Comparison of ENCODE assay signal across 26 cellular contexts in the genomic region with DNA sequence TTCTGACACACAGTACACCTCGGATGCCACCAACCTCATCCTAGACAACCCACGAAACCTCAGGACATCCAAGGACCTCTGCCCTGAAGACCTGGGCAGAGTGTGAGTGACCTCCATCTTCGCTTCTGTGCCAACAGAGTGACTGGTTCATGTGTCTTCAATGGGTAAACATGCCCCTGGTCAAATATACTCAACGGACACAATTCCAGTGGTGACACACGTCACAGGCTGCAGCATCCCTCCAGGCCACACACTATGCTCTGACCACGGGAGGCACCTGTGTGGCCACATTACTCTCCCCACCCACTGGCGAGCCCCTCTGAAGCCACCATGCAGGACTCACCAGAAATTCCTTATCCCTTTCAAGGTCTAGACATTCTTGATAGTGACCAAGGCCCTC.
"Had no signal": no experiment of that assay in that cellular context is flagged by ENCODE, and none has a peak within 500 bp of the region (broad histone marks: within the 10 kb centered on the region; RNA-seq: fewer than 3 reads in every experiment).

No MANE protein-coding gene starts in this region.

- H3K4me3 Mint-ChIP-seq: immature natural killer cell, mesothelial cell of epicardium had no signal

- H3K36me3 ChIP-seq: esophagus muscularis mucosa, gastroesophageal sphincter, heart left ventricle, left lung, lower lobe of right lung had no signal

- H3K36me3 Mint-ChIP-seq: immature natural killer cell, mesothelial cell of epicardium, naive B cell had no signal

- H3K27ac Mint-ChIP-seq: immature natural killer cell, mesothelial cell of epicardium, naive B cell had no signal

- H3K27me3 ChIP-seq: foreskin keratinocyte, hepatocyte had no signal

- ATAC-seq: foreskin keratinocyte, gastroesophageal sphincter, heart left ventricle, left colon, left lung, left ventricle myocardium superior, lower lobe of right lung, mucosa of descending colon had no signal

- DNase-seq: dermis blood vessel endothelial cell; dorsolateral prefrontal cortex; effector CD4-positive, alpha-beta T cell; effector memory CD4-positive, alpha-beta T cell; foreskin keratinocyte; heart left ventricle; hypothalamus; immature natural killer cell; islet precursor cell; kidney; kidney glomerular epithelial cell; left colon; left lung; left ventricle myocardium superior; lower lobe of right lung; mesenchymal stem cell; mucosa of descending colon; naive B cell had no signal

- H3K4me3 ChIP-seq: coronary artery, dorsolateral prefrontal cortex, esophagus muscularis mucosa, gastroesophageal sphincter, heart left ventricle, hepatocyte, left lung, lower lobe of right lung, mucosa of descending colon had no signal

- FAIRE-seq: colon, endothelial cell of umbilical vein, frontal cortex, kidney had no signal

- H3K4me1 Mint-ChIP-seq: immature natural killer cell, mesothelial cell of epicardium had no signal
